Comparison of ENCODE assay signal across 9 cellular contexts in genomic region chr14:71130491-71131179, GRCh38.
A peak's percentile ranks its signal among the peaks of the same experiment; 100 is the strongest.
DNase-seq lines count a peak whose midpoint lies in the region; ATAC-seq, FAIRE-seq and TF ChIP-seq lines count a peak whose summit lies in the region.
"Had no signal": no experiment of that assay in that cellular context is flagged by ENCODE, and none has a peak within 500 bp of the region (broad histone marks: within the 10 kb centered on the region; RNA-seq: fewer than 3 reads in every experiment).

No MANE protein-coding gene starts in this region.

- H3K27ac ChIP-seq in OCI-LY7 (ENCODE audit: low read depth, low read length, poor library complexity, severe bottlenecking) = no peak overlapping the region
- H3K27ac ChIP-seq in thyroid gland = no peak overlapping the region

- H3K9me3 ChIP-seq in OCI-LY7 (ENCODE audit: low read length) (peaks cover 3% of the 10 kb centered on the region; the same call in 1 of the 2 replicates), thyroid gland (no peaks in the 10 kb centered on the region)

- no peak overlapping the region for H3K4me3 ChIP-seq in OCI-LY7 (ENCODE audit: low read depth, low read length, poor library complexity, severe bottlenecking)
- no peak overlapping the region for H3K4me3 ChIP-seq in bronchial epithelial cell (ENCODE audit: low read depth, low read length)
- no peak overlapping the region for H3K4me3 ChIP-seq in thyroid gland (replicated peaks in 1 of 3)

- intact Hi-C loops in OCI-LY7 (cut with micrococcal nuclease; ENCODE audit: unreplicated experiment) = no loop called here
- intact Hi-C loops in thyroid gland (cut with DNase I) = loop anchor here (10.0 kb wide), 1 partner anchor 184 kb away; no protein-coding TSS in a partner anchor

- FAIRE-seq in bronchial epithelial cell (lab: Jason Lieb, UNC) = no peak

- DNase-seq in OCI-LY7 (ENCODE audit: low spot score) = peak; percentile 35
- peak; percentile 57 for DNase-seq in bronchial epithelial cell (ENCODE audit: low read depth)
- no peak for DNase-seq in natural killer cell treated with Interleukin-12 subunit alpha and Interleukin-12 subunit beta and Interleukin-15 and Interleukin-18, amount 100 ng/mL, for 72 hours (ENCODE audit: low spot score)
- DNase-seq in HPDE6-E6E7 (ENCODE audit: extremely low spot score) = no peak
- DNase-seq in DMS153 treated with DMSO at 0.1 percent for 48 hours (lab: John Stamatoyannopoulos, UW; ENCODE audit: unreplicated experiment) = no peak
- no peak for DNase-seq in thyroid gland
- DNase-seq: NCI-H446 had no signal

- peak overlapping the region; percentile 36 for H3K4me3 Mint-ChIP-seq in natural killer cell treated with Interleukin-12 subunit alpha and Interleukin-12 subunit beta and Interleukin-15 and Interleukin-18, amount 100 ng/mL, for 72 hours

- ATAC-seq in GM19043 (IDR thresholded peaks at IDR 0.05; ENCODE audit: low read depth, unreplicated experiment) = peak; percentile 49
- ATAC-seq in natural killer cell treated with Interleukin-12 subunit alpha and Interleukin-12 subunit beta and Interleukin-15 and Interleukin-18, amount 100 ng/mL, for 72 hours = peak; percentile 73 to 84
- no peak for ATAC-seq in HG03354 (IDR thresholded peaks at IDR 0.05; ENCODE audit: poor library complexity, severe bottlenecking, unreplicated experiment)

- 74 to 75% methylated on average over 11 of the region's 11 CpGs for WGBS in thyroid gland, 2 donors

- BruUV-seq in OCI-LY7 (replicated peaks; lab: Mats Ljungman, UMichigan) = no TSS peak

- POLR2A ChIA-PET in OCI-LY7 (lab: Charles Lee) = no interaction called here

- H3K79me2 ChIP-seq in OCI-LY7 (ENCODE audit: insufficient read depth, low read depth, low read length) = no peaks in the 10 kb centered on the region

- TF ChIP-seq CTCF in OCI-LY7 (conservative IDR thresholded peaks at IDR 0.05; ENCODE audit: low read length) = no peak
- TF ChIP-seq CTCF in bronchial epithelial cell (IDR thresholded peaks at IDR 0.05; ENCODE audit: insufficient read depth, low read length, severe bottlenecking) = no peak
- no peak for TF ChIP-seq CTCF in thyroid gland (IDR thresholded peaks at IDR 0.05)

- peak overlapping the region; percentile 89; the same call in 1 of the 2 replicates for H2AFZ ChIP-seq in OCI-LY7 (ENCODE audit: low read length)

- H3K36me3 Mint-ChIP-seq in natural killer cell treated with Interleukin-12 subunit alpha and Interleukin-12 subunit beta and Interleukin-15 and Interleukin-18, amount 100 ng/mL, for 72 hours = no peaks in the 10 kb centered on the region

- no peaks in the 10 kb centered on the region; the same call in 1 of the 2 replicates for H3K36me3 ChIP-seq in OCI-LY7 (ENCODE audit: insufficient read depth, low read length)
- no peaks in the 10 kb centered on the region for H3K36me3 ChIP-seq in bronchial epithelial cell (ENCODE audit: control insufficient read depth, insufficient read depth, low read length)
- no peaks in the 10 kb centered on the region for H3K36me3 ChIP-seq in thyroid gland

- CTCF ChIA-PET in OCI-LY7 (lab: Charles Lee; ENCODE audit: unreplicated experiment) = no interaction called here

- H3K9me3 Mint-ChIP-seq in natural killer cell treated with Interleukin-12 subunit alpha and Interleukin-12 subunit beta and Interleukin-15 and Interleukin-18, amount 100 ng/mL, for 72 hours = no peaks in the 10 kb centered on the region

- TF ChIP-seq POLR2A in thyroid gland (IDR thresholded peaks at IDR 0.05) = no peak

- H3K27me3 ChIP-seq in bronchial epithelial cell (ENCODE audit: control insufficient read depth, insufficient read depth, low read length) = no peaks in the 10 kb centered on the region
- H3K27me3 ChIP-seq in thyroid gland = no peaks in the 10 kb centered on the region

- H3K27me3 Mint-ChIP-seq in natural killer cell treated with Interleukin-12 subunit alpha and Interleukin-12 subunit beta and Interleukin-15 and Interleukin-18, amount 100 ng/mL, for 72 hours = peaks cover 3 to 4% of the 10 kb centered on the region in 2 donors

- peak overlapping the region in 1 of 2 donors; percentile 3 for H3K27ac Mint-ChIP-seq in natural killer cell treated with Interleukin-12 subunit alpha and Interleukin-12 subunit beta and Interleukin-15 and Interleukin-18, amount 100 ng/mL, for 72 hours

- H3K4me2 ChIP-seq in OCI-LY7 (ENCODE audit: low read length) = peak overlapping the region; percentile 40

- no peaks in the 10 kb centered on the region for H4K20me1 ChIP-seq in OCI-LY7 (ENCODE audit: insufficient read depth, low read length)

- H3K4me1 ChIP-seq in OCI-LY7 (ENCODE audit: insufficient read depth, low read length, poor library complexity, severe bottlenecking) (peaks cover 12% of the 10 kb centered on the region), thyroid gland (no peaks in the 10 kb centered on the region)

- peaks cover 13 to 15% of the 10 kb centered on the region in 2 donors for H3K4me1 Mint-ChIP-seq in natural killer cell treated with Interleukin-12 subunit alpha and Interleukin-12 subunit beta and Interleukin-15 and Interleukin-18, amount 100 ng/mL, for 72 hours (ENCODE audit: low read depth in 2 of 2)

- no peaks in the 10 kb centered on the region for H3K9me2 ChIP-seq in OCI-LY7 (ENCODE audit: insufficient read depth, low read length)

Comparison
In these comparisons a context has a peak if more than half of its experiments do, and no peak if none do; other contexts are left out.
1. DNase-seq: peak in OCI-LY7 (single experiment) and bronchial epithelial cell (single experiment); none in natural killer cell treated with Interleukin-12 subunit alpha and Interleukin-12 subunit beta and Interleukin-15 and Interleukin-18, amount 100 ng/mL, for 72 hours (single experiment), HPDE6-E6E7 (single experiment), DMS153 treated with DMSO at 0.1 percent for 48 hours (single experiment) and thyroid gland (0 of 2).